ENCODE assay signal across 25 cellular contexts in the genomic region with DNA sequence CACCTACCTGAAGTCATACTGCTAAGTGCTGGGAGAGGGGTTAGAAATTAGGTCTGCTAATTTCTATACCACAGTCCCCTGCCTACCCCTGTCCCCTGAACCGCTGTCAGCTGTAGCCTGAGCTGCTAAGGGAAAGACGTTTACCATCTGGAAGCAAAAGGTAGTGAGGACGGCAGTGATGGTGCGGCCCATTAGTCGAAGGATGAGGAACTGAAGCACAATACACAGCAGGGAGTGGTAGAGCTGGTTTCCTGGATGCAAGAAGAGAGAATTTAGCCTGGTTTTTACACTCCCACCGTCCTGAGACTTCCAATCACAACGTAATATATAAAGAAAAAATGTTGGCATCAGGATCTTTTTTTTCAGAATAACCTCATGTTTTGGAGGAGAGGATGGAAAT. TPM values are rescaled to one million over a fixed set of nuclear protein-coding genes. Genes with fewer than 3 reads are reported as not detected.
"Had no signal": no experiment of that assay in that cellular context is flagged by ENCODE, and none has a peak within 500 bp of the region (broad histone marks: within the 10 kb centered on the region; RNA-seq: fewer than 3 reads in every experiment).

No MANE protein-coding gene starts in this region.

- H3K9me3 Mint-ChIP-seq: activated B cell treated with CpG ODN at 0.5 μM for 24 hours; activated CD4-positive, alpha-beta memory T cell treated with anti-CD3 and anti-CD28 coated beads for 36 hours; activated CD4-positive, alpha-beta T cell treated with anti-CD3 and anti-CD28 coated beads, Interleukin-2, amount 10 ng/mL, durations not matched to agents 7 days and 5 days; activated naive CD4-positive, alpha-beta T cell treated with anti-CD3 and anti-CD28 coated beads for 36 hours; activated T-cell treated with anti-CD3 and anti-CD28 coated beads, Interleukin-2, amount 50 U/mL, for 4 hours; activated T-helper 17 cell treated with anti-CD3 and anti-CD28 coated beads, Interleukin-2, amount 50 U/mL, for 72 hours; brain; central memory CD8-positive, alpha-beta T cell; T-helper 1 cell treated with Interleukin-12 subunit alpha and Interleukin-12 subunit beta and Interleukin-4 antibody, amounts not matched to agents 30 μg/mL and 1 μg/mL, for 36 hours had no signal

- H3K27me3 Mint-ChIP-seq: activated B cell treated with CpG ODN at 0.5 μM for 24 hours; activated CD4-positive, alpha-beta memory T cell treated with anti-CD3 and anti-CD28 coated beads for 36 hours; activated CD4-positive, alpha-beta T cell treated with anti-CD3 and anti-CD28 coated beads, Interleukin-2, amount 10 ng/mL, durations not matched to agents 7 days and 5 days; activated naive CD8-positive, alpha-beta T cell; activated T-helper 17 cell treated with anti-CD3 and anti-CD28 coated beads, Interleukin-2, amount 50 U/mL, for 72 hours; brain; central memory CD8-positive, alpha-beta T cell had no signal

- H2AFZ ChIP-seq: PC-9 had no signal

- H3K4me3 Mint-ChIP-seq: activated B cell treated with CpG ODN at 0.5 μM for 24 hours; activated CD4-positive, alpha-beta memory T cell treated with anti-CD3 and anti-CD28 coated beads for 36 hours; activated CD4-positive, alpha-beta T cell treated with anti-CD3 and anti-CD28 coated beads, Interleukin-2, amount 10 ng/mL, durations not matched to agents 7 days and 5 days; activated naive CD4-positive, alpha-beta T cell treated with anti-CD3 and anti-CD28 coated beads for 36 hours; activated naive CD8-positive, alpha-beta T cell; activated T-cell treated with anti-CD3 and anti-CD28 coated beads, Interleukin-2, amount 50 U/mL, for 4 hours; activated T-helper 17 cell treated with anti-CD3 and anti-CD28 coated beads, Interleukin-2, amount 50 U/mL, for 72 hours; brain; central memory CD8-positive, alpha-beta T cell; T-helper 1 cell treated with Interleukin-12 subunit alpha and Interleukin-12 subunit beta and Interleukin-4 antibody, amounts not matched to agents 30 μg/mL and 1 μg/mL, for 36 hours had no signal

- H3K27ac Mint-ChIP-seq: activated B cell treated with CpG ODN at 0.5 μM for 24 hours; activated CD4-positive, alpha-beta memory T cell treated with anti-CD3 and anti-CD28 coated beads for 36 hours; activated CD4-positive, alpha-beta T cell treated with anti-CD3 and anti-CD28 coated beads, Interleukin-2, amount 10 ng/mL, durations not matched to agents 7 days and 5 days; activated naive CD4-positive, alpha-beta T cell treated with anti-CD3 and anti-CD28 coated beads for 36 hours; activated naive CD8-positive, alpha-beta T cell; activated T-helper 17 cell treated with anti-CD3 and anti-CD28 coated beads, Interleukin-2, amount 50 U/mL, for 72 hours; brain; T-helper 1 cell treated with Interleukin-12 subunit alpha and Interleukin-12 subunit beta and Interleukin-4 antibody, amounts not matched to agents 30 μg/mL and 1 μg/mL, for 36 hours had no signal

- H3K4me2 ChIP-seq: KMS-11, PC-9 had no signal

- DNase-seq: activated B cell treated with CpG ODN at 0.5 μM for 24 hours; activated CD4-positive, alpha-beta memory T cell treated with anti-CD3 and anti-CD28 coated beads for 36 hours; activated CD4-positive, alpha-beta T cell treated with anti-CD3 and anti-CD28 coated beads, Interleukin-2, amount 10 ng/mL, durations not matched to agents 7 days and 5 days; activated CD8-positive, alpha-beta memory T cell treated with anti-CD3 and anti-CD28 coated beads for 24 hours; activated gamma-delta T cell; activated naive CD4-positive, alpha-beta T cell treated with anti-CD3 and anti-CD28 coated beads for 36 hours; activated T-cell treated with anti-CD3 and anti-CD28 coated beads, Interleukin-2, amount 50 U/mL, for 4 hours; amygdala; MV-4-11; NCI-H1092 treated with DMSO at 0.1 percent for 48 hours; NCI-H1436; NCI-H1694 treated with DMSO at 0.1 percent for 48 hours; NCI-H2081; NCI-H446; NCI-H524; PC-9; SHP77 treated with DMSO at 0.1 percent for 48 hours; T-helper 9 cell had no signal

- H3K27ac ChIP-seq: KMS-11, PC-9 had no signal

- H3K4me1 Mint-ChIP-seq: activated B cell treated with CpG ODN at 0.5 μM for 24 hours; brain; central memory CD8-positive, alpha-beta T cell had no signal

- ATAC-seq: activated T-cell treated with anti-CD3 and anti-CD28 coated beads, Interleukin-2, amount 50 U/mL, for 4 hours; activated T-helper 17 cell treated with anti-CD3 and anti-CD28 coated beads, Interleukin-2, amount 50 U/mL, for 72 hours had no signal

- H3K9ac ChIP-seq: KMS-11 had no signal

- H3K4me3 ChIP-seq: PC-9 had no signal

RNA-seq across cellular contexts. Expression of a gene that starts 31.4 kb away (rescaled TPM):
- total RNA-seq: SK-MEL-5 had no signal
